ENCODE assay signal across 8 cellular contexts in genomic region chr4:108834787-108835384, GRCh38.
A peak's percentile ranks its signal among the peaks of the same experiment; 100 is the strongest.
DNase-seq lines count a peak whose midpoint lies in the region; ATAC-seq, FAIRE-seq and TF ChIP-seq lines count a peak whose summit lies in the region.

No MANE protein-coding gene starts in this region.

- peak; percentile 80 for FAIRE-seq in frontal cortex (lab: Jason Lieb, UNC)

- intact Hi-C loops in stomach (cut with DNase I; ENCODE audit: low total_unique reads), result no loop called here

- TF ChIP-seq CTCF in DND-41 (IDR thresholded peaks at IDR 0.05; ENCODE audit: borderline replicate concordance, extremely low read depth, low read length, poor library complexity, severe bottlenecking) (peak; percentile 84), stomach (IDR thresholded peaks at IDR 0.05) (peak in 4 of 7 experiments; percentile 25 to 46 (median 31))

- DNase-seq in DND-41 (no peak), SKM-1 (lab: John Stamatoyannopoulos, UW; ENCODE audit: unreplicated experiment) (peak; percentile 46), frontal cortex (ENCODE audit: low spot score in 2 of 2) (peak in 1 of 2 donors; percentile 20), stomach (no peak), GM19240 (ENCODE audit: insufficient read length, low spot score) (no peak)
- DNase-seq in stimulated activated CD4-positive, alpha-beta T cell treated with anti-CD3 and anti-CD28 coated beads, Interleukin-4, amount 100 ng/mL, for 1 hour, result no peak

- no peak for TF ChIP-seq POLR2A in stomach (IDR thresholded peaks at IDR 0.05)

- no peak for TF ChIP-seq EP300 in stomach (IDR thresholded peaks at IDR 0.05)

- 38 to 43% (median 41%) methylated on average over 4 of the region's 4 CpGs for WGBS in stomach, 5 donors

- H3K4me2 ChIP-seq in DND-41 (ENCODE audit: insufficient read depth, low read length), result no peak overlapping the region

- no peak overlapping the region for H2AFZ ChIP-seq in DND-41 (ENCODE audit: low read depth, low read length)

- no peaks in the 10 kb centered on the region for H4K20me1 ChIP-seq in DND-41 (ENCODE audit: insufficient read depth, low read length)

- H3K27ac ChIP-seq in DND-41 (ENCODE audit: low read length) (no peak overlapping the region), stomach (no peak overlapping the region)

- H3K4me3 ChIP-seq in DND-41 (ENCODE audit: low read depth in 1 of 2, low read length in 2 of 2), result no peak overlapping the region
- H3K4me3 ChIP-seq in stomach, result no peak overlapping the region

- no peaks in the 10 kb centered on the region for H3K4me1 ChIP-seq in DND-41 (ENCODE audit: insufficient read depth, low read length)
- H3K4me1 ChIP-seq in stomach, result peaks cover 0 to 15% (median 8%) of the 10 kb centered on the region in 4 donors

- H3K79me2 ChIP-seq in DND-41 (ENCODE audit: insufficient read depth, low read length), result no peaks in the 10 kb centered on the region

- H3K9me3 ChIP-seq in DND-41 (ENCODE audit: insufficient read depth, low read length, severe bottlenecking) (no peaks in the 10 kb centered on the region), stomach (no peaks in the 10 kb centered on the region)

- H3K27me3 ChIP-seq in DND-41 (ENCODE audit: insufficient read depth, low read length, poor library complexity) (no peaks in the 10 kb centered on the region), stomach (no peaks in the 10 kb centered on the region)

- ATAC-seq in DND-41 (ENCODE audit: insufficient read depth, low read depth) (peak; percentile 77), HG02759 (IDR thresholded peaks at IDR 0.05; ENCODE audit: unreplicated experiment) (peak; percentile 52), HG02588 (IDR thresholded peaks at IDR 0.05; ENCODE audit: unreplicated experiment) (no peak)

- H3K9ac ChIP-seq in DND-41 (ENCODE audit: low read depth, low read length), result no peak overlapping the region

- H3K36me3 ChIP-seq in DND-41 (ENCODE audit: insufficient read depth, low read length), result no peaks in the 10 kb centered on the region
- no peaks in the 10 kb centered on the region for H3K36me3 ChIP-seq in stomach
